In the genomic region with DNA sequence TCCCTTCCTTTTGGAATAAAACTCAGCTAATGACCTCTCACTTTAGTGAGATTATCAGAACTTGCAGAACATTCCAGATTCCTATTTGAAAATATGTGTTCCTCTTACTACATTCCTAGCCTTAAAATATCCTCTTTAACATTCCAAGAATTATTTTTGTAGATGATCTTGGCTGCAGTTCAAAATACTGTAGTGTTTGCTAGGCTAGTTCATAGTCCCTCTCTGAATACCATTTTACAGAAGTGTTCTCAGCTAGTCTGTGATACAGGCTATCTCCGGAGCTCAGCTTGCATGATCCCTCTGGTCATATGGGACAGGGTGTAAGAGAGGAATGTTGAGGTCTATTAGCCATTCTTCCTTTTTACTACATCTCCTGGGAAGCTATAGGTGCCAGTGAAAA, we compare ENCODE assay signal across 17 cellular contexts. TPM values are rescaled to one million over a fixed set of nuclear protein-coding genes. Genes with fewer than 3 reads are reported as not detected.
A peak's percentile ranks its signal among the peaks of the same experiment; 100 is the strongest.
DNase-seq lines count a peak whose midpoint lies in the region; ATAC-seq and TF ChIP-seq lines count a peak whose summit lies in the region.
"Had no signal": no experiment of that assay in that cellular context is flagged by ENCODE, and none has a peak within 500 bp of the region (broad histone marks: within the 10 kb centered on the region; RNA-seq: fewer than 3 reads in every experiment).

No MANE protein-coding gene starts in this region.

- in situ Hi-C loops in G401 (cut with HindIII; ENCODE audit: low sequenced_read_pairs): no loop called here

- no TSS peak for BruUV-seq in PC-3 (replicated peaks; lab: Mats Ljungman, UMichigan)

- H3K4me3 ChIP-seq in PC-3 (ENCODE audit: low read length): no peak overlapping the region
- H3K4me3 ChIP-seq: HAP-1, SJSA1 had no signal

- no peak overlapping the region for H3K9ac ChIP-seq in PC-3 (ENCODE audit: low read length)

- H3K36me3 ChIP-seq in PC-3 (ENCODE audit: low read depth, low read length): no peaks in the 10 kb centered on the region
- H3K36me3 ChIP-seq: BE2C, HAP-1, SJSA1 had no signal

- POLR2A ChIA-PET in PC-3 (lab: Charles Lee; ENCODE audit: unreplicated experiment): no interaction called here

- no peaks in the 10 kb centered on the region for H3K9me3 ChIP-seq in PC-3 (ENCODE audit: low read length)
- H3K9me3 ChIP-seq: BE2C, HAP-1, SJSA1 had no signal

- no peaks in the 10 kb centered on the region for H3F3A ChIP-seq in PC-3 (ENCODE audit: low read length, unreplicated experiment)

- ATAC-seq in PC-3: peak; percentile 15; the same call in 1 of the 2 replicates
- no peak for ATAC-seq in HG03196 (IDR thresholded peaks at IDR 0.05; ENCODE audit: unreplicated experiment)

- H3K27ac ChIP-seq in PC-3 (ENCODE audit: low read length): no peak overlapping the region
- H3K27ac ChIP-seq: SJSA1 had no signal

- CTCF ChIA-PET in PC-3 (lab: Charles Lee): no interaction called here

- no peaks in the 10 kb centered on the region for H3K27me3 ChIP-seq in PC-3 (ENCODE audit: low read length)
- H3K27me3 ChIP-seq: SJSA1 had no signal

- no peak overlapping the region for H3K4me2 ChIP-seq in PC-3 (ENCODE audit: low read length)

- H3K79me2 ChIP-seq in PC-3 (ENCODE audit: low read length): no peaks in the 10 kb centered on the region

- no peaks in the 10 kb centered on the region for H4K20me1 ChIP-seq in PC-3 (ENCODE audit: low read length)

- no peaks in the 10 kb centered on the region for H3K4me1 ChIP-seq in PC-3 (ENCODE audit: insufficient read depth, low read length)
- H3K4me1 ChIP-seq: BE2C, HAP-1 had no signal

- H3K9me2 ChIP-seq in PC-3 (replicated peaks; ENCODE audit: low read length): no peaks in the 10 kb centered on the region

- no peak for TF ChIP-seq CTCF in PC-3 (conservative IDR thresholded peaks at IDR 0.05; ENCODE audit: low read depth, low read length)

- DNase-seq in AG08396 (ENCODE audit: low spot score) (peak; percentile 23), PC-3 (no peak), fibroblast of peridontal ligament (ENCODE audit: extremely low read depth) (peak; percentile 54), non-pigmented ciliary epithelial cell (ENCODE audit: low read depth) (peak; percentile 32), NCI-H510A (lab: John Stamatoyannopoulos, UW) (no peak), G401 (ENCODE audit: low spot score) (no peak)
- DNase-seq in activated naive CD4-positive, alpha-beta T cell treated with anti-CD3 and anti-CD28 coated beads, Interleukin-2, amount 50 U/mL, for 16 hours: no peak
- DNase-seq: activated naive CD8-positive, alpha-beta T cell treated with anti-CD3 and anti-CD28 coated beads for 36 hours; BE2C; NCI-H1092; occipital lobe; stimulated activated CD4-positive, alpha-beta T cell treated with anti-CD3 and anti-CD28 coated beads, Interleukin-1b, Interleukin-23, amount 100 ng/mL, for 48 hours had no signal

- intact Hi-C loops in PC-3 (cut with micrococcal nuclease): no loop called here

- no peak overlapping the region for H2AFZ ChIP-seq in PC-3 (ENCODE audit: low read length)

RNA-seq across cellular contexts. Expression of a gene that starts 17.6 kb away (rescaled TPM):
- total RNA-seq in PC-3 (2014; rRNA removed): not detected in 2 replicates
- total RNA-seq in G401 (2014; rRNA removed; shearing (Covaris generic)): not detected in 2 replicates
- total RNA-seq: activated naive CD8-positive, alpha-beta T cell treated with anti-CD3 and anti-CD28 coated beads for 36 hours; Daoy; glomerular endothelial cell; occipital lobe; SJSA1 had no signal

RNA-seq across cellular contexts. Expression of a gene that starts 48.1 kb away (rescaled TPM):
- 35.9 and 36.8 TPM in 2 replicates for total RNA-seq in PC-3 (2014; rRNA removed)
- 58.0 and 80.7 TPM in 2 replicates for total RNA-seq in G401 (2014; rRNA removed; shearing (Covaris generic))

RNA-seq across cellular contexts. Expression of a gene that starts 55.8 kb away (rescaled TPM):
- 9.0 and 14.9 TPM in 2 replicates for total RNA-seq in PC-3 (2014; rRNA removed)
- total RNA-seq in G401 (2014; rRNA removed; shearing (Covaris generic)): 15.7 and 26.8 TPM in 2 replicates

Comparison
In these comparisons a context has a peak if more than half of its experiments do, and no peak if none do; other contexts are left out.
1. DNase-seq: peak in AG08396 (single experiment), fibroblast of peridontal ligament (single experiment) and non-pigmented ciliary epithelial cell (single experiment); none in PC-3 (single experiment), activated naive CD4-positive, alpha-beta T cell treated with anti-CD3 and anti-CD28 coated beads, Interleukin-2, amount 50 U/mL, for 16 hours (single experiment), NCI-H510A (single experiment) and G401 (single experiment).